ENCODE assay signal across 18 cellular contexts in genomic region chr17:45155483-45155882, GRCh38. TPM values are rescaled to one million over a fixed set of nuclear protein-coding genes. Genes with fewer than 3 reads are reported as not detected.
DNase-seq lines count a peak whose midpoint lies in the region; ATAC-seq and TF ChIP-seq lines count a peak whose summit lies in the region.
"Had no signal": no experiment of that assay in that cellular context is flagged by ENCODE, and none has a peak within 500 bp of the region (broad histone marks: within the 10 kb centered on the region; RNA-seq: fewer than 3 reads in every experiment).

No MANE protein-coding gene starts in this region.

- H3K27me3 ChIP-seq in rectal smooth muscle tissue (ENCODE audit: control insufficient read depth, insufficient read depth, low read length) (no peaks in the 10 kb centered on the region), Peyer's patch (no peaks in the 10 kb centered on the region)
- H3K27me3 ChIP-seq: gastroesophageal sphincter had no signal

- POLR2A ChIA-PET in activated CD4-positive, alpha-beta T cell treated with anti-CD3 and anti-CD28 coated beads for 36 hours (lab: Charles Lee) = interaction anchor here (0.7 kb wide), 1 partner anchor 75 kb away, joined by 3 read pairs; no protein-coding TSS in a partner anchor
- POLR2A ChIA-PET in HEK293 (lab: Yijun Ruan, JAX) = interaction anchor here (0.7 to 1.4 kb wide), 6 partner anchors 14 to 1001 kb away, joined by 3 to 10 read pairs (median 6); partner anchors contain the start of genes ACBD4 and MAP3K14

- no peaks in the 10 kb centered on the region for H3K36me3 ChIP-seq in HEK293 (ENCODE audit: control insufficient read depth in 2 of 2, insufficient read depth in 1 of 2, low read length in 2 of 2)
- H3K36me3 ChIP-seq in rectal smooth muscle tissue (ENCODE audit: control insufficient read depth, insufficient read depth, low read length) = no peaks in the 10 kb centered on the region
- H3K36me3 ChIP-seq in Peyer's patch = no peaks in the 10 kb centered on the region
- H3K36me3 ChIP-seq: gastroesophageal sphincter had no signal

- no peak overlapping the region for H3K9ac ChIP-seq in rectal smooth muscle tissue (ENCODE audit: low read length)

- H3K4me3 ChIP-seq in HEK293 (ENCODE audit: low read depth, low read length) (no peak overlapping the region), rectal smooth muscle tissue (ENCODE audit: low read length) (no peak overlapping the region), Peyer's patch (no peak overlapping the region)
- H3K4me3 ChIP-seq: gastroesophageal sphincter, skin epidermis had no signal

- H3K4me1 Mint-ChIP-seq in activated CD4-positive, alpha-beta T cell treated with anti-CD3 and anti-CD28 coated beads for 36 hours = peaks cover 44% of the 10 kb centered on the region
- peaks cover 37% of the 10 kb centered on the region for H3K4me1 Mint-ChIP-seq in activated CD4-positive, alpha-beta T cell treated with anti-CD3 and anti-CD28 coated beads, Interleukin-2, amount 10 ng/mL, durations not matched to agents 24 days and 14 days

- TF ChIP-seq POLR2A in erythroblast (IDR thresholded peaks at IDR 0.05; ENCODE audit: low read length) (peak; percentile 12), Peyer's patch (IDR thresholded peaks at IDR 0.05) (no peak)

- H3K9me3 Mint-ChIP-seq in activated CD4-positive, alpha-beta T cell treated with anti-CD3 and anti-CD28 coated beads for 36 hours (ENCODE audit: low read depth) = no peaks in the 10 kb centered on the region
- H3K9me3 Mint-ChIP-seq in activated CD4-positive, alpha-beta T cell treated with anti-CD3 and anti-CD28 coated beads, Interleukin-2, amount 10 ng/mL, durations not matched to agents 24 days and 14 days = no peaks in the 10 kb centered on the region
- H3K9me3 Mint-ChIP-seq: activated T-helper 2 cell treated with anti-CD3 and anti-CD28 coated beads, Interferon-gamma antibody, Interleukin-2, Interleukin-4, amounts not matched to agents 10 μg/mL and 5 μg/mL and 100 μg/mL, durations not matched to agents 14 hours and 24 hours and 36 hours; effector memory CD8-positive, alpha-beta T cell; stimulated activated naive CD8-positive, alpha-beta T cell treated with anti-CD3 and anti-CD28 coated beads, Interleukin-15, amount 100 ng/mL, for 72 hours; T-helper 2 cell treated with Interferon-gamma antibody and Interleukin-4, amounts not matched to agents 5 μg/mL and 100 μg/mL, for 36 hours had no signal

- no peak for TF ChIP-seq CTCF in HEK293 (tag by site-specific recombination; IDR thresholded peaks at IDR 0.05)
- TF ChIP-seq CTCF in Peyer's patch (IDR thresholded peaks at IDR 0.05) = no peak

- H3K4me3 Mint-ChIP-seq in activated CD4-positive, alpha-beta T cell treated with anti-CD3 and anti-CD28 coated beads for 36 hours = no peak overlapping the region
- H3K4me3 Mint-ChIP-seq in activated CD4-positive, alpha-beta T cell treated with anti-CD3 and anti-CD28 coated beads, Interleukin-2, amount 10 ng/mL, durations not matched to agents 24 days and 14 days = no peak overlapping the region
- H3K4me3 Mint-ChIP-seq: effector memory CD8-positive, alpha-beta T cell; stimulated activated naive CD8-positive, alpha-beta T cell treated with anti-CD3 and anti-CD28 coated beads, Interleukin-15, amount 100 ng/mL, for 72 hours; T-helper 2 cell treated with Interferon-gamma antibody and Interleukin-4, amounts not matched to agents 5 μg/mL and 100 μg/mL, for 36 hours had no signal

- H3K9me3 ChIP-seq in HEK293 (ENCODE audit: control insufficient read depth, insufficient read depth, low read depth, low read length) (no peaks in the 10 kb centered on the region), Peyer's patch (no peaks in the 10 kb centered on the region)
- H3K9me3 ChIP-seq: gastroesophageal sphincter had no signal

- 0 out of 2 replicates have a peak overlapping the region, but pooled peaks have one; percentile 21 for H3K27ac ChIP-seq in HEK293 (ENCODE audit: extremely low read depth, low read depth, low read length)
- peak overlapping the region; percentile 40 for H3K27ac ChIP-seq in rectal smooth muscle tissue (ENCODE audit: low read depth, low read length)
- no peak overlapping the region for H3K27ac ChIP-seq in Peyer's patch

- H3K4me1 ChIP-seq in HEK293 (ENCODE audit: control insufficient read depth, insufficient read depth, low read length) (peaks cover 21% of the 10 kb centered on the region), rectal smooth muscle tissue (ENCODE audit: control insufficient read depth, insufficient read depth, low read length) (peaks cover 27% of the 10 kb centered on the region), Peyer's patch (peaks cover 0 to 55% (median 19%) of the 10 kb centered on the region in 4 donors)

- no peak for ATAC-seq in activated CD4-positive, alpha-beta T cell treated with anti-CD3 and anti-CD28 coated beads for 36 hours
- no peak for ATAC-seq in HG02852 (IDR thresholded peaks at IDR 0.05; ENCODE audit: unreplicated experiment)
- ATAC-seq: gastroesophageal sphincter; stimulated activated naive CD8-positive, alpha-beta T cell treated with anti-CD3 and anti-CD28 coated beads, Interleukin-15, amount 100 ng/mL, for 72 hours had no signal

- CTCF ChIA-PET in activated CD4-positive, alpha-beta T cell treated with anti-CD3 and anti-CD28 coated beads for 36 hours (lab: Charles Lee) = interaction anchor here (0.6 to 2.8 kb wide), 5 partner anchors 17 to 101 kb away, joined by 3 to 19 read pairs (median 4); partner anchors contain the start of gene ACBD4
- CTCF ChIA-PET in HEK293 (lab: Yijun Ruan, JAX) = interaction anchor here (0.7 to 10.8 kb wide), 5 partner anchors 17 to 230 kb away, joined by 3 to 209 read pairs (median 3); partner anchors contain the start of genes ACBD4 and PLCD3

- H3K36me3 Mint-ChIP-seq in activated CD4-positive, alpha-beta T cell treated with anti-CD3 and anti-CD28 coated beads for 36 hours (ENCODE audit: low read depth) = peaks cover 37% of the 10 kb centered on the region
- H3K36me3 Mint-ChIP-seq in activated CD4-positive, alpha-beta T cell treated with anti-CD3 and anti-CD28 coated beads, Interleukin-2, amount 10 ng/mL, durations not matched to agents 24 days and 14 days (ENCODE audit: low read depth) = peaks cover 28% of the 10 kb centered on the region

- H3K27me3 Mint-ChIP-seq in activated CD4-positive, alpha-beta T cell treated with anti-CD3 and anti-CD28 coated beads for 36 hours = no peaks in the 10 kb centered on the region
- no peaks in the 10 kb centered on the region for H3K27me3 Mint-ChIP-seq in activated CD4-positive, alpha-beta T cell treated with anti-CD3 and anti-CD28 coated beads, Interleukin-2, amount 10 ng/mL, durations not matched to agents 24 days and 14 days
- H3K27me3 Mint-ChIP-seq: effector memory CD8-positive, alpha-beta T cell; stimulated activated naive CD8-positive, alpha-beta T cell treated with anti-CD3 and anti-CD28 coated beads, Interleukin-15, amount 100 ng/mL, for 72 hours had no signal

- peak overlapping the region; percentile 37 for H3K27ac Mint-ChIP-seq in activated CD4-positive, alpha-beta T cell treated with anti-CD3 and anti-CD28 coated beads for 36 hours
- H3K27ac Mint-ChIP-seq in activated CD4-positive, alpha-beta T cell treated with anti-CD3 and anti-CD28 coated beads, Interleukin-2, amount 10 ng/mL, durations not matched to agents 24 days and 14 days = no peak overlapping the region
- H3K27ac Mint-ChIP-seq: activated T-helper 2 cell treated with anti-CD3 and anti-CD28 coated beads, Interferon-gamma antibody, Interleukin-2, Interleukin-4, amounts not matched to agents 10 μg/mL and 5 μg/mL and 100 μg/mL, durations not matched to agents 14 hours and 24 hours and 36 hours; effector memory CD8-positive, alpha-beta T cell; stimulated activated naive CD8-positive, alpha-beta T cell treated with anti-CD3 and anti-CD28 coated beads, Interleukin-15, amount 100 ng/mL, for 72 hours; T-helper 2 cell treated with Interferon-gamma antibody and Interleukin-4, amounts not matched to agents 5 μg/mL and 100 μg/mL, for 36 hours had no signal

- intact Hi-C loops in activated CD4-positive, alpha-beta T cell treated with anti-CD3 and anti-CD28 coated beads for 36 hours (cut with DNase I, micrococcal nuclease) = no loop called here
- intact Hi-C loops in activated CD4-positive, alpha-beta T cell treated with anti-CD3 and anti-CD28 coated beads, Interleukin-2, amount 10 ng/mL, durations not matched to agents 24 days and 14 days (cut with micrococcal nuclease) = no loop called here

- DNase-seq in activated CD4-positive, alpha-beta T cell treated with anti-CD3 and anti-CD28 coated beads for 36 hours = no peak
- no peak for DNase-seq in activated CD4-positive, alpha-beta T cell treated with anti-CD3 and anti-CD28 coated beads, Interleukin-2, amount 10 ng/mL, durations not matched to agents 24 days and 14 days
- DNase-seq in erythroblast (lab: John Stamatoyannopoulos, UW) (no peak), Peyer's patch (no peak), cerebellum (ENCODE audit: low spot score) (no peak)
- DNase-seq: activated CD4-positive, alpha-beta T cell treated with anti-CD3 and anti-CD28 coated beads for 48 hours; effector memory CD8-positive, alpha-beta T cell; H7; NCI-H2029; NCI-H69; stimulated activated naive CD8-positive, alpha-beta T cell treated with anti-CD3 and anti-CD28 coated beads, Interleukin-15, amount 100 ng/mL, for 72 hours had no signal

RNA-seq across cellular contexts. Expression of gene HEXIM2, which starts 6.2 kb away (rescaled TPM):
- total RNA-seq in activated CD4-positive, alpha-beta T cell treated with anti-CD3 and anti-CD28 coated beads for 36 hours = 1 to 10 TPM; 3.9 to 4.6 TPM
- 6.7 and 7.0 TPM in 2 replicates for total RNA-seq in activated CD4-positive, alpha-beta T cell treated with anti-CD3 and anti-CD28 coated beads, Interleukin-2, amount 10 ng/mL, durations not matched to agents 24 days and 14 days
- 10 to 100 TPM in 3 of 4 donors, 1 to 10 TPM in 1; 8.4 to 28.9 (median 11.2) TPM for total RNA-seq in Peyer's patch
- 4.7 TPM for total RNA-seq in cerebellum

RNA-seq across cellular contexts. Expression of gene HEXIM1, which starts 7.2 kb away (rescaled TPM):
- 10 to 100 TPM; 27.1 to 27.3 TPM for total RNA-seq in activated CD4-positive, alpha-beta T cell treated with anti-CD3 and anti-CD28 coated beads for 36 hours
- 47.3 and 48.0 TPM in 2 replicates for total RNA-seq in activated CD4-positive, alpha-beta T cell treated with anti-CD3 and anti-CD28 coated beads, Interleukin-2, amount 10 ng/mL, durations not matched to agents 24 days and 14 days
- total RNA-seq in Peyer's patch (10 to 100 TPM; 24.3 to 41.8 (median 31.7) TPM), cerebellum (5.4 TPM)

RNA-seq across cellular contexts. Expression of gene ACBD4, which starts 20.0 kb away (rescaled TPM):
- total RNA-seq in activated CD4-positive, alpha-beta T cell treated with anti-CD3 and anti-CD28 coated beads for 36 hours = 10 to 100 TPM; 12.7 to 13.4 TPM
- total RNA-seq in activated CD4-positive, alpha-beta T cell treated with anti-CD3 and anti-CD28 coated beads, Interleukin-2, amount 10 ng/mL, durations not matched to agents 24 days and 14 days = 13.5 and 14.7 TPM in 2 replicates
- total RNA-seq in Peyer's patch = 100 to 1,000 TPM in 1 of 4 donors, 10 to 100 TPM in 3; 33.8 to 124 (median 76.3) TPM
- 1.9 TPM for total RNA-seq in cerebellum

RNA-seq across cellular contexts. Expression of gene PLCD3, which starts 23.2 kb away (rescaled TPM):
- 1 to 10 TPM; 2.9 to 3.4 TPM for total RNA-seq in activated CD4-positive, alpha-beta T cell treated with anti-CD3 and anti-CD28 coated beads for 36 hours
- 4.9 and 5.8 TPM in 2 replicates for total RNA-seq in activated CD4-positive, alpha-beta T cell treated with anti-CD3 and anti-CD28 coated beads, Interleukin-2, amount 10 ng/mL, durations not matched to agents 24 days and 14 days
- total RNA-seq in Peyer's patch (10 to 100 TPM; 11.6 to 44.4 (median 18.4) TPM), cerebellum (9.5 TPM)

Comparison
In these comparisons a context has a peak if more than half of its experiments do, and no peak if none do; other contexts are left out.
1. H3K27ac ChIP-seq: peak in HEK293 (single experiment) and rectal smooth muscle tissue (single experiment); none in Peyer's patch (0 of 4).